In the genomic region with DNA sequence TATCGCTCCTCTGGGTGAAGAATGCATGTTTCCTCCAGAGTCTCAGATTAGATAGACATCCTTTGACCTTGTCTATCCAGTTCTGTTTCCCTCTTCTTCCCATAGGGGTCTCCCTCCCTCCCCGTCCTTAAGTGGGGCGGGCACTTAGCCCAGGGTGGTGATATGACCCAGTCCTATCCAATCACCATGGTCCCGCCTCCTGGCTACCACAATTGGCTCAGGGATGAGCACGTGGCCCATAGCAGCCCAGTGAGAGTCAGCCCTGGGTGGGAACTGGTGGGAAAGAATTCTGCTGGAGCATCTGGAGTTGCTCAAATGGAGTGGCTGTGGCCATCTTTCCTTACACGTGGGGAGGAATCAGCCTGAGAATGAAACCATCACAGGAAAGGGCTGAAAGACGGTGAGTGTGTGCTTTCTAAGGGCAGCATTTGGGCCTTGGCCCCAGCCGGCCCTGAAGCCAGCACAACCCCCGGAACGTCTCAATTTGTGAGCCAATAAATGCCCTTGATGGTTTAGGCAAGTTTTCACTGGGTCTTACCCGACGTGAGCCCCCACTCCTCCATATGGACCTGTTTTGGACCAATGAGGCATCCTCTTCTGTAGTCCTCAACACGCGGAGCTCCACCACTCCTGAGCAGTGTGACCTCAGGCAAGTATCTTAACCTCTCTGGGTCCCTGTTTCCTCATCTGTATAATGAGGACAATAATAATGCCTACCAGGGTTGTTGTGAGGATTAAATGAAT, we compare ENCODE assay signal across 8 cellular contexts. TPM values are rescaled to one million over a fixed set of nuclear protein-coding genes. Genes with fewer than 3 reads are reported as not detected.
A peak's percentile ranks its signal among the peaks of the same experiment; 100 is the strongest.
DNase-seq lines count a peak whose midpoint lies in the region; ATAC-seq and TF ChIP-seq lines count a peak whose summit lies in the region.

No MANE protein-coding gene starts in this region.

- H3K27ac ChIP-seq in uterus: peak overlapping the region; percentile 88 to 95

- H3K27me3 ChIP-seq in uterus: no peaks in the 10 kb centered on the region

- H3K36me3 Mint-ChIP-seq in activated T-cell treated with anti-CD3 and anti-CD28 coated beads, Interleukin-2, amount 50 U/mL, for 24 hours (ENCODE audit: low read depth): peaks cover 3% of the 10 kb centered on the region
- H3K36me3 Mint-ChIP-seq in naive thymus-derived CD8-positive, alpha-beta T cell: peaks cover 0 to 5% (median 0%) of the 10 kb centered on the region in 3 donors

- H3K27me3 Mint-ChIP-seq in activated T-cell treated with anti-CD3 and anti-CD28 coated beads, Interleukin-2, amount 50 U/mL, for 24 hours: no peaks in the 10 kb centered on the region
- H3K27me3 Mint-ChIP-seq in naive thymus-derived CD8-positive, alpha-beta T cell: no peaks in the 10 kb centered on the region

- H3K27ac Mint-ChIP-seq in activated T-cell treated with anti-CD3 and anti-CD28 coated beads, Interleukin-2, amount 50 U/mL, for 24 hours: no peak overlapping the region
- H3K27ac Mint-ChIP-seq in naive thymus-derived CD8-positive, alpha-beta T cell: peak overlapping the region in 2 of 10 donors; percentile 38 to 51

- TF ChIP-seq POLR2A in uterus (IDR thresholded peaks at IDR 0.05): peak; percentile 22 to 57

- H3K4me3 Mint-ChIP-seq in activated T-cell treated with anti-CD3 and anti-CD28 coated beads, Interleukin-2, amount 50 U/mL, for 24 hours: no peak overlapping the region
- no peak overlapping the region for H3K4me3 Mint-ChIP-seq in naive thymus-derived CD8-positive, alpha-beta T cell

- H3K4me3 ChIP-seq in foreskin fibroblast (ENCODE audit: low read depth in 1 of 2, low read length in 2 of 2): peak overlapping the region in 1 of 2 donors; percentile 15
- peak overlapping the region; percentile 13 to 29 for H3K4me3 ChIP-seq in uterus

- peaks cover 6 to 16% of the 10 kb centered on the region in 2 donors for H3K4me1 ChIP-seq in uterus

- DNase-seq in DMS153 treated with DMSO at 0.1 percent for 48 hours (lab: John Stamatoyannopoulos, UW; ENCODE audit: unreplicated experiment): peak; percentile 88
- DNase-seq in NCI-H69 (lab: John Stamatoyannopoulos, UW): peak; percentile 98
- DNase-seq in activated T-cell treated with anti-CD3 and anti-CD28 coated beads, Interleukin-2, amount 50 U/mL, for 24 hours: peak; percentile 54
- peak; percentile 97 for DNase-seq in foreskin fibroblast
- peak in 6 of 10 donors; percentile 19 to 73 (median 37) for DNase-seq in naive thymus-derived CD8-positive, alpha-beta T cell
- DNase-seq in uterus: peak; percentile 93 to 97

- peak; percentile 36 for TF ChIP-seq CTCF in foreskin fibroblast (IDR thresholded peaks at IDR 0.05; ENCODE audit: low read depth, low read length)
- TF ChIP-seq CTCF in uterus (IDR thresholded peaks at IDR 0.05): peak; percentile 32 to 43 (median 36)

- POLR2A ChIA-PET in naive thymus-derived CD8-positive, alpha-beta T cell (lab: Charles Lee): interaction anchor here (0.7 to 1.4 kb wide), 3 partner anchors 10 to 59 kb away, joined by 3 to 5 read pairs (median 3); no protein-coding TSS in a partner anchor

- no peaks in the 10 kb centered on the region for H3K36me3 ChIP-seq in uterus

- H3K9me3 ChIP-seq in uterus: no peaks in the 10 kb centered on the region

- no peaks in the 10 kb centered on the region for H3K9me3 Mint-ChIP-seq in activated T-cell treated with anti-CD3 and anti-CD28 coated beads, Interleukin-2, amount 50 U/mL, for 24 hours
- no peaks in the 10 kb centered on the region for H3K9me3 Mint-ChIP-seq in naive thymus-derived CD8-positive, alpha-beta T cell

- intact Hi-C loops in uterus (cut with DNase I; ENCODE audit: low total_unique reads): no loop called here

- peaks cover 12% of the 10 kb centered on the region for H3K4me1 Mint-ChIP-seq in activated T-cell treated with anti-CD3 and anti-CD28 coated beads, Interleukin-2, amount 50 U/mL, for 24 hours (ENCODE audit: low read depth)
- H3K4me1 Mint-ChIP-seq in naive thymus-derived CD8-positive, alpha-beta T cell: peaks cover 20 to 36% (median 31%) of the 10 kb centered on the region in 4 donors

- ATAC-seq in HG03108 (IDR thresholded peaks at IDR 0.05; ENCODE audit: unreplicated experiment) (peak; percentile 43), GM21723 (IDR thresholded peaks at IDR 0.05; ENCODE audit: unreplicated experiment) (no peak)
- peak; percentile 79 to 83 for ATAC-seq in naive thymus-derived CD8-positive, alpha-beta T cell

RNA-seq across cellular contexts. Expression of gene MLXIP, which starts 14.3 kb away (rescaled TPM):
- total RNA-seq in naive thymus-derived CD8-positive, alpha-beta T cell: 100 to 1,000 TPM; 162 to 165 TPM
- polyA plus RNA-seq in naive thymus-derived CD8-positive, alpha-beta T cell: 10 to 100 TPM; 17.3 to 43.3 (median 20.0) TPM
- 10 to 100 TPM; 21.5 to 88.7 (median 24.7) TPM for total RNA-seq in uterus

RNA-seq across cellular contexts. Expression of gene BCL7A, which starts 42.5 kb away (rescaled TPM):
- 10 to 100 TPM; 10.5 to 12.0 TPM for total RNA-seq in naive thymus-derived CD8-positive, alpha-beta T cell
- 1 to 10 TPM; 3.0 to 7.3 (median 7.1) TPM for polyA plus RNA-seq in naive thymus-derived CD8-positive, alpha-beta T cell
- 10 to 100 TPM in 1 of 4 donors, 1 to 10 TPM in 1, under 1 TPM in 2; 0.26 to 12.2 (median 4.2) TPM for total RNA-seq in uterus

Comparison
In these comparisons a context has a peak if more than half of its experiments do, and no peak if none do; other contexts are left out.
1. DNase-seq: peak in every context shown above with its lines; median percentile 98 in NCI-H69; 97 in foreskin fibroblast; 95 in uterus; 88 in DMS153 treated with DMSO at 0.1 percent for 48 hours; 54 in activated T-cell treated with anti-CD3 and anti-CD28 coated beads, Interleukin-2, amount 50 U/mL, for 24 hours; 37 in naive thymus-derived CD8-positive, alpha-beta T cell.